Comparison of ENCODE assay signal across 10 cellular contexts in the genomic region with DNA sequence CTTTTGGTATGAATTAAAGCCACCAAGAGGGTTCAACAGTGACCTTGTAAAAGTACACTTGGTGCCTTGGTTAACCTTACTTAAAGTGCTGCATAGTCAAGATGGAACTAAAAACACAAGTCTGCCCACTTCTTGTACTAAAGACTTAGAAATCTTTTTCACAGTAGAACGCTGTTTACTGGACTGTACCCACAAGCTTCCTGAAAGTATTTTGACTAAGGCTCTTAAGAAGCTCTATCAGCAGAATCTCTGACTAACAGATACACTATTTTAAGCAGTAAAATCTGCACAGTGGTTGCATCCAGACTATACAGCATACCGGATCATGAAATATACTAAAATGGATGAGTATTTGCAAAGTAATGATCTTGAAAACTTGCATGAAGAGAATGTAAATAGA. TPM values are rescaled to one million over a fixed set of nuclear protein-coding genes. Genes with fewer than 3 reads are reported as not detected.
DNase-seq lines count a peak whose midpoint lies in the region; ATAC-seq and TF ChIP-seq lines count a peak whose summit lies in the region.
"Had no signal": no experiment of that assay in that cellular context is flagged by ENCODE, and none has a peak within 500 bp of the region (broad histone marks: within the 10 kb centered on the region; RNA-seq: fewer than 3 reads in every experiment).

No MANE protein-coding gene starts in this region.

- no peak overlapping the region for H3K4me2 ChIP-seq in DND-41 (ENCODE audit: insufficient read depth, low read length)

- peak; percentile 42; the same call in 1 of the 3 replicates for ATAC-seq in DND-41 (ENCODE audit: insufficient read depth, low read depth)
- peak; percentile 69 for ATAC-seq in GM21367 (IDR thresholded peaks at IDR 0.05; ENCODE audit: unreplicated experiment)

- TF ChIP-seq CTCF in DND-41 (IDR thresholded peaks at IDR 0.05; ENCODE audit: borderline replicate concordance, extremely low read depth, low read length, poor library complexity, severe bottlenecking) (no peak), fibroblast of the aortic adventitia (IDR thresholded peaks at IDR 0.05; ENCODE audit: insufficient read depth, low read length) (no peak), mesothelial cell of epicardium (IDR thresholded peaks at IDR 0.05; ENCODE audit: unreplicated experiment) (no peak)

- H3K27me3 Mint-ChIP-seq in mesothelial cell of epicardium (ENCODE audit: low read depth) = no peaks in the 10 kb centered on the region
- H3K27me3 Mint-ChIP-seq: activated naive CD8-positive, alpha-beta T cell treated with anti-CD3 and anti-CD28 coated beads, Interleukin-2, amount 10 ng/mL, durations not matched to agents 7 days and 5 days had no signal

- no peaks in the 10 kb centered on the region; the same call in 1 of the 2 replicates for H4K20me1 ChIP-seq in DND-41 (ENCODE audit: insufficient read depth, low read length)

- DNase-seq in DND-41 (no peak), KG1 (lab: John Stamatoyannopoulos, UW) (peak; percentile 18), fibroblast of the aortic adventitia (ENCODE audit: low read depth) (peak; percentile 79), mesothelial cell of epicardium (ENCODE audit: low spot score in 2 of 2, unreplicated experiment in 2 of 2) (no peak), NAMALWA (ENCODE audit: low spot score) (no peak), HPDE6-E6E7 (ENCODE audit: extremely low spot score) (no peak), NCI-H526 (lab: John Stamatoyannopoulos, UW) (no peak)
- DNase-seq: activated naive CD8-positive, alpha-beta T cell treated with anti-CD3 and anti-CD28 coated beads, Interleukin-2, amount 10 ng/mL, durations not matched to agents 7 days and 5 days had no signal

- peaks cover 33% of the 10 kb centered on the region for H3K79me2 ChIP-seq in DND-41 (ENCODE audit: insufficient read depth, low read length)

- H2AFZ ChIP-seq in DND-41 (ENCODE audit: low read depth, low read length) = no peak overlapping the region

- peaks cover 2% of the 10 kb centered on the region for H3K36me3 Mint-ChIP-seq in mesothelial cell of epicardium

- no peak overlapping the region for H3K4me3 Mint-ChIP-seq in mesothelial cell of epicardium
- H3K4me3 Mint-ChIP-seq: activated naive CD8-positive, alpha-beta T cell treated with anti-CD3 and anti-CD28 coated beads, Interleukin-2, amount 10 ng/mL, durations not matched to agents 7 days and 5 days; neural crest cell had no signal

- H3K4me1 Mint-ChIP-seq in mesothelial cell of epicardium = peaks cover 5% of the 10 kb centered on the region

- H3K9ac ChIP-seq in DND-41 (ENCODE audit: low read depth, low read length) = no peak overlapping the region

- H3K4me3 ChIP-seq in DND-41 (ENCODE audit: low read depth in 1 of 2, low read length in 2 of 2) (no peak overlapping the region), fibroblast of the aortic adventitia (ENCODE audit: low read depth, low read length) (no peak overlapping the region)

- no peak overlapping the region for H3K27ac Mint-ChIP-seq in mesothelial cell of epicardium
- H3K27ac Mint-ChIP-seq: activated naive CD8-positive, alpha-beta T cell treated with anti-CD3 and anti-CD28 coated beads, Interleukin-2, amount 10 ng/mL, durations not matched to agents 7 days and 5 days had no signal

- no peaks in the 10 kb centered on the region for H3K27me3 ChIP-seq in DND-41 (ENCODE audit: insufficient read depth, low read length, poor library complexity)

- no peaks in the 10 kb centered on the region for H3K9me3 Mint-ChIP-seq in mesothelial cell of epicardium
- H3K9me3 Mint-ChIP-seq: activated naive CD8-positive, alpha-beta T cell treated with anti-CD3 and anti-CD28 coated beads, Interleukin-2, amount 10 ng/mL, durations not matched to agents 7 days and 5 days; neural crest cell had no signal

- H3K9me3 ChIP-seq in DND-41 (ENCODE audit: insufficient read depth, low read length, severe bottlenecking) = no peaks in the 10 kb centered on the region

- H3K36me3 ChIP-seq in DND-41 (ENCODE audit: insufficient read depth, low read length) = peaks cover 25% of the 10 kb centered on the region; the same call in 1 of the 2 replicates

- H3K4me1 ChIP-seq in DND-41 (ENCODE audit: insufficient read depth, low read length) = peaks cover 15% of the 10 kb centered on the region

- H3K27ac ChIP-seq in DND-41 (ENCODE audit: low read length) = no peak overlapping the region

RNA-seq across cellular contexts. Expression of gene RAB28, which starts 7.2 kb away (rescaled TPM):
- total RNA-seq in fibroblast of the aortic adventitia (ENCODE audit: low replicate concordance) = 3.7 and 16.7 TPM in 2 replicates
- total RNA-seq in mesothelial cell of epicardium = 17.9 to 18.9 TPM (median 18.4 TPM) in 3 replicates

Comparison
In these comparisons a context has a peak if more than half of its experiments do, and no peak if none do; other contexts are left out.
1. DNase-seq: peak in KG1 (single experiment) and fibroblast of the aortic adventitia (single experiment); none in DND-41 (single experiment), mesothelial cell of epicardium (0 of 2), NAMALWA (single experiment), HPDE6-E6E7 (single experiment) and NCI-H526 (0 of 2).